In the genomic region with DNA sequence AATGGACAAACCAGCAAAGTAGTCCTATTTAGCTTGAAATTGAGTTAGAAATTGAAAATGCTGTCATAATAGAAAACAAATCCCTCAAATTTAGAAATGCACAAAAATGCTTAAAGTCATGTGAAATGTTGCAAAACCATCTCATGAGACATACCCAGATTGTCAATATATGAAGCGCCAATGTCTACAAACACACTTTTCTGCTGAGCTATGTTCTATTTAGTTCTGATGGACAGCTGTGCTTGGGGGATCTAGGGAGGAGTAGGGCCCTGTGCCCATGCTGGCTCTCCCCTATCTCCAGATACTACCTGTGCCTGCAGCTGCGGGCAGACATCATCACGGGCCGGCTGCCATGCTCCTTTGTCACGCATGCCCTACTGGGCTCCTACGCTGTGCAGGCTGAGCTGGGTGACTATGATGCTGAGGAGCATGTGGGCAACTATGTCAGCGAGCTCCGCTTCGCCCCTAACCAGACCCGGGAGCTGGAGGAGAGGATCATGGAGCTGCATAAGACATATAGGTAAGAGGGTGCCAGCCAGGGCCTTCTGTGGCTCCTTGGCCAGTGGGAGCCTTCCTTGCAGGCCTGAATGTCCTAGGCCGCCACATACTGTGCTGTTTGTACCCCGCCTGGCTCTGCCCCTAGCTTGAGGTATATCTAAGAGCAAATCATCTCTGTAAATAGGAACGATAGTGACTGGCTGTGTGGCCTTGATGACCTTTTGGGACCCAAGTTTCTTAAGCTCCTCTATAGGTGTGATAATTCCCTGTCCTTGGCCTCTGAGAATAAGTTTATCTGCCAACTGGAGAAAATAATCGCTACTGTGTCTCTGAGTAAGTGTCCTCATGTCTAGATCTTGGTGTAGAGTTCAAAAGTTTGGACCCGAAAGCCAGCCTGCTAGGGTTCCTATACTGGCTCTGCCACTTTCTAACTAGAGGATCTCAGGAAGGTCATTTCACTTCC, we compare ENCODE assay signal across 23 cellular contexts. TPM values are rescaled to one million over a fixed set of nuclear protein-coding genes. Genes with fewer than 3 reads are reported as not detected.
A peak's percentile ranks its signal among the peaks of the same experiment; 100 is the strongest.
DNase-seq lines count a peak whose midpoint lies in the region; ATAC-seq, FAIRE-seq and TF ChIP-seq lines count a peak whose summit lies in the region.
"Had no signal": no experiment of that assay in that cellular context is flagged by ENCODE, and none has a peak within 500 bp of the region (broad histone marks: within the 10 kb centered on the region; RNA-seq: fewer than 3 reads in every experiment).

No MANE protein-coding gene starts in this region.

- H2BK120ac ChIP-seq in neuronal stem cell (ENCODE audit: low read depth, low read length), result no peak overlapping the region

- no peak for TF ChIP-seq EP300 in A549 (IDR thresholded peaks at IDR 0.05)
- TF ChIP-seq EP300 in K562 (IDR thresholded peaks at IDR 0.05; ENCODE audit: low read length), result no peak
- TF ChIP-seq EP300 in HepG2 (IDR thresholded peaks at IDR 0.05; ENCODE audit: low read depth in 2 of 2, low read length in 2 of 2), result no peak
- no peak for TF ChIP-seq EP300 in HepG2 (CRISPR knock-in tag; IDR thresholded peaks at IDR 0.05; ENCODE audit: borderline replicate concordance)

- no peaks in the 10 kb centered on the region for H3K9me3 ChIP-seq in A549
- no peaks in the 10 kb centered on the region for H3K9me3 ChIP-seq in K562 (replicated peaks; ENCODE audit: control insufficient read depth, insufficient read depth, low read depth, low read length)
- H3K9me3 ChIP-seq in HepG2 (ENCODE audit: low read length), result no peaks in the 10 kb centered on the region
- no peaks in the 10 kb centered on the region for H3K9me3 ChIP-seq in neuronal stem cell (replicated peaks in 1 of 2; ENCODE audit: control insufficient read depth in 2 of 2, insufficient read depth in 1 of 2, low read depth in 1 of 2, low read length in 2 of 2)
- H3K9me3 ChIP-seq: HAP-1 had no signal

- ATAC-seq in A549, result no peak
- ATAC-seq in K562, result no peak
- ATAC-seq in HepG2, result no peak
- no peak for ATAC-seq in HG03354 (IDR thresholded peaks at IDR 0.05; ENCODE audit: poor library complexity, severe bottlenecking, unreplicated experiment)
- ATAC-seq in GM21786 (IDR thresholded peaks at IDR 0.05; ENCODE audit: unreplicated experiment), result no peak

- DNase-seq in A549 (ENCODE audit: low read depth in 1 of 2, low spot score in 1 of 2) (no peak), K562 (ENCODE audit: extremely low read depth in 1 of 4, low spot score in 3 of 4) (no peak), HepG2 (ENCODE audit: low spot score) (no peak), neuronal stem cell (ENCODE audit: low spot score) (no peak), NCI-H2171 (lab: John Stamatoyannopoulos, UW) (no peak), SKM-1 treated with dmso at 0.1 percent for 144 hours (lab: John Stamatoyannopoulos, UW; ENCODE audit: unreplicated experiment) (no peak)
- DNase-seq: 8988T; C1 segment of cervical spinal cord; Calu3; CD4-positive, alpha-beta memory T cell; COR-L47; DMS53; DMS79 treated with DMSO at 0.1 percent for 48 hours; GF-D8; GOT3; HFFc6 had no signal

- intact Hi-C loops in K562 (cut with micrococcal nuclease), result no loop called here
- intact Hi-C loops in HepG2 (cut with micrococcal nuclease; ENCODE audit: unreplicated experiment), result no loop called here

- H3K9ac ChIP-seq in K562 (ENCODE audit: insufficient read depth in 1 of 2, low read depth in 2 of 2, low read length in 2 of 2) (peak overlapping the region in 1 of 2 experiments; percentile 19; a peak in 2 of 4 replicates), HepG2 (ENCODE audit: insufficient read depth, low read depth, low read length) (no peak overlapping the region), neuronal stem cell (ENCODE audit: low read depth, low read length, poor library complexity) (no peak overlapping the region)

- no peaks in the 10 kb centered on the region for H3K9me1 ChIP-seq in K562 (ENCODE audit: control insufficient read depth, insufficient read depth, low read length)

- no peak for TF ChIP-seq CTCF in A549 (IDR thresholded peaks at IDR 0.05)
- TF ChIP-seq CTCF in K562 (IDR thresholded peaks at IDR 0.05 in 2 of 3, conservative IDR thresholded peaks at IDR 0.05 in 1 of 3; ENCODE audit: insufficient read depth in 2 of 3, low read depth in 1 of 3, low read length in 3 of 3), result no peak
- TF ChIP-seq CTCF in HepG2 (CRISPR knock-in tag; IDR thresholded peaks at IDR 0.05), result no peak

- BruUV-seq in K562 (replicated peaks; lab: Mats Ljungman, UMichigan) (no TSS peak), HepG2 (replicated peaks; lab: Mats Ljungman, UMichigan) (no TSS peak)

- CTCF ChIA-PET in A549 (lab: Yijun Ruan, JAX) (interaction anchor here (0.6 to 4.4 kb wide), 10 partner anchors 9 to 340 kb away, joined by 3 to 34 read pairs (median 5); no protein-coding TSS in a partner anchor), K562 (lab: Yijun Ruan, JAX; ENCODE audit: low intra/inter-chr PET ratio) (no interaction called here), HepG2 (lab: Yijun Ruan, JAX; ENCODE audit: low intra/inter-chr PET ratio, low total read pairs) (no interaction called here)

- peak overlapping the region; percentile 49 for H2AK5ac ChIP-seq in neuronal stem cell (ENCODE audit: low read depth, low read length)

- H2AFZ ChIP-seq in K562 (ENCODE audit: low read depth, low read length) (no peak overlapping the region), HepG2 (ENCODE audit: low read length) (no peak overlapping the region), neuronal stem cell (ENCODE audit: low read length) (no peak overlapping the region)

- peak overlapping the region; percentile 84 for H3K14ac ChIP-seq in neuronal stem cell (ENCODE audit: low read length)

- TF ChIP-seq RAD21 in A549 (conservative IDR thresholded peaks at IDR 0.05 in 1 of 2, IDR thresholded peaks at IDR 0.05 in 1 of 2) (no peak), K562 (CRISPR knock-in tag; conservative IDR thresholded peaks at IDR 0.05 in 1 of 2, IDR thresholded peaks at IDR 0.05 in 1 of 2) (no peak), HepG2 (CRISPR knock-in tag; IDR thresholded peaks at IDR 0.05) (no peak)

- no peak overlapping the region for H3K18ac ChIP-seq in neuronal stem cell (ENCODE audit: low read length)

- H4K20me1 ChIP-seq in K562 (replicated peaks; ENCODE audit: control insufficient read depth, insufficient read depth, low read length) (0 out of 2 replicates have a peak, but pooled peaks cover 4% of the 10 kb centered on the region), HepG2 (ENCODE audit: insufficient read depth, low read length) (no peaks in the 10 kb centered on the region)

- H3K4me2 ChIP-seq in A549 (no peak overlapping the region), K562 (ENCODE audit: insufficient read depth, low read length) (no peak overlapping the region), HepG2 (ENCODE audit: low read depth, low read length) (no peak overlapping the region), neuronal stem cell (ENCODE audit: insufficient read depth, low read length, poor library complexity, severe bottlenecking) (no peak overlapping the region)

- H3K79me2 ChIP-seq in K562 (ENCODE audit: control insufficient read depth, insufficient read depth, low read length) (no peaks in the 10 kb centered on the region), HepG2 (ENCODE audit: insufficient read depth, low read length) (no peaks in the 10 kb centered on the region)

- H3K27ac ChIP-seq in A549 (no peak overlapping the region), K562 (ENCODE audit: extremely low read depth, low read depth, low read length) (no peak overlapping the region), HepG2 (ENCODE audit: extremely low read length, insufficient read depth, low read length) (no peak overlapping the region), neuronal stem cell (replicated peaks; ENCODE audit: low read length) (no peak overlapping the region)

- peak overlapping the region; percentile 52 for H2BK12ac ChIP-seq in neuronal stem cell (ENCODE audit: low read length)

- TF ChIP-seq POLR2A in A549 (IDR thresholded peaks at IDR 0.05; ENCODE audit: low read length), result no peak
- no peak for TF ChIP-seq POLR2A in K562 (conservative IDR thresholded peaks at IDR 0.05)
- no peak for TF ChIP-seq POLR2A in HepG2 (IDR thresholded peaks at IDR 0.05; ENCODE audit: insufficient read depth in 1 of 2, low read depth in 2 of 2, low read length in 2 of 2)

- H3K4me1 ChIP-seq in A549 (no peaks in the 10 kb centered on the region), K562 (replicated peaks in 1 of 2; ENCODE audit: control insufficient read depth in 2 of 2, insufficient read depth in 2 of 2, low read length in 2 of 2) (peaks cover 25 to 29% of the 10 kb centered on the region in 2 experiments), HepG2 (ENCODE audit: insufficient read depth, low read length) (peaks cover 46% of the 10 kb centered on the region), neuronal stem cell (ENCODE audit: control insufficient read depth in 2 of 2, insufficient read depth in 1 of 2, low read depth in 1 of 2, low read length in 2 of 2) (peaks cover under 1 to 12% of the 10 kb centered on the region in 2 donors)
- H3K4me1 ChIP-seq: HAP-1 had no signal

- H3K79me1 ChIP-seq in neuronal stem cell (ENCODE audit: low read depth, low read length), result no peaks in the 10 kb centered on the region

- in situ Hi-C loops in K562 (cut with MboI) (no loop called here), HepG2 (cut with HindIII; ENCODE audit: extremely low pct_ligation_motif_present, low pct_unique_long_range_greater_than_20kb) (no loop called here)

- no peak for FAIRE-seq in A549 (lab: Jason Lieb, UNC)
- FAIRE-seq in K562 (lab: Jason Lieb, UNC), result no peak
- no peak for FAIRE-seq in HepG2 (lab: Jason Lieb, UNC)
- FAIRE-seq: GM12891, GM18507, GM19239, H54 had no signal

- no peak overlapping the region for H4K91ac ChIP-seq in neuronal stem cell (ENCODE audit: low read depth, low read length, poor library complexity)

- H2BK5ac ChIP-seq in neuronal stem cell (ENCODE audit: low read length), result no peak overlapping the region

- H3K4ac ChIP-seq in neuronal stem cell (ENCODE audit: low read length), result no peak overlapping the region

- no peak overlapping the region for H3K4me3 ChIP-seq in A549
- no peak overlapping the region for H3K4me3 ChIP-seq in K562
- H3K4me3 ChIP-seq in HepG2 (replicated peaks in 1 of 3; ENCODE audit: insufficient read depth in 1 of 3, low read depth in 2 of 3, low read length in 3 of 3), result no peak overlapping the region
- peak overlapping the region in 1 of 2 donors; percentile 2 for H3K4me3 ChIP-seq in neuronal stem cell (ENCODE audit: low read length in 2 of 2)
- H3K4me3 ChIP-seq: HAP-1 had no signal

- POLR2A ChIA-PET in A549 (lab: Yijun Ruan, JAX) (no interaction called here), K562 (lab: Yijun Ruan, JAX) (no interaction called here), HepG2 (lab: Yijun Ruan, JAX) (interaction anchor here (1.0 to 4.5 kb wide), 4 partner anchors 12 to 231 kb away, joined by 4 to 18 read pairs (median 6); a partner anchor contains a TSS)

- WGBS in A549 (ENCODE audit: missing lambda C conversion rate), result 94% methylated on average over 15 of the region's 15 CpGs
- WGBS in K562 (ENCODE audit: insufficient coverage, low coverage, missing lambda C conversion rate), result 71% methylated on average over 15 of the region's 15 CpGs
- 90% methylated on average over 15 of the region's 15 CpGs for WGBS in HepG2 (ENCODE audit: low lambda C conversion rate)
- no CpG with 5 or more reads among the region's 15 CpGs for WGBS in neuronal stem cell (ENCODE audit: extremely low coverage in 2 of 2, insufficient read length in 2 of 2, insufficient replicate concordance in 1 of 2), 2 donors

- no peaks in the 10 kb centered on the region for H3K27me3 ChIP-seq in K562 (ENCODE audit: control insufficient read depth in 2 of 2, insufficient read depth in 2 of 2, low read length in 2 of 2)
- H3K27me3 ChIP-seq in HepG2 (ENCODE audit: control insufficient read depth in 1 of 2, insufficient read depth in 2 of 2, low read length in 2 of 2), result no peaks in the 10 kb centered on the region
- no peaks in the 10 kb centered on the region for H3K27me3 ChIP-seq in neuronal stem cell (ENCODE audit: control insufficient read depth in 3 of 3, insufficient read depth in 3 of 3, low read depth in 1 of 3, low read length in 3 of 3)

- peak overlapping the region; percentile 57 for H3K23ac ChIP-seq in neuronal stem cell (ENCODE audit: low read depth, low read length, poor library complexity)

- H3K36me3 ChIP-seq in K562 (ENCODE audit: control insufficient read depth, insufficient read depth, low read length) (no peaks in the 10 kb centered on the region), HepG2 (replicated peaks in 1 of 2; ENCODE audit: control insufficient read depth in 1 of 2, insufficient read depth in 2 of 2, low read length in 2 of 2) (peaks cover 13% of the 10 kb centered on the region in 2 experiments), neuronal stem cell (replicated peaks in 1 of 2; ENCODE audit: control insufficient read depth in 2 of 2, insufficient read depth in 2 of 2, low read length in 2 of 2) (peaks cover 16 to 91% of the 10 kb centered on the region in 2 donors)

- H2BK15ac ChIP-seq in neuronal stem cell (ENCODE audit: low read length), result no peak overlapping the region

- H4K8ac ChIP-seq in neuronal stem cell (ENCODE audit: low read depth, low read length), result no peak overlapping the region

RNA-seq across cellular contexts. Expression of a gene that starts 30.6 kb away (rescaled TPM):
- polyA plus RNA-seq in A549 (2011; rRNA removed) (45.9 and 50.0 TPM in 2 replicates), A549 (2017; fragmentation: RNase III; extraction: RNeasy Plus Mini Kit Qiagen cat#74134 plus additional on column Dnase treatment) (81.6 to 94.4 TPM (median 84.2 TPM) in 3 replicates), K562 (2011; rRNA removed) (0.89 and 1.4 TPM in 2 replicates), K562 (2014; fragmentation: Illumina TruSeq; extraction: Trizol) (2.9 and 3.6 TPM in 2 replicates), K562 (2014; fragmentation: Nextera tagmentation; extraction: Ambion mirVana) (under 1 TPM; 0.11 to 0.31 TPM), K562 (2014; rRNA removed) (0.90 and 4.2 TPM in 2 replicates), HepG2 (2011; rRNA removed) (39.0 and 53.0 TPM in 2 replicates)
- polyA plus RNA-seq in A549 (2012; cell fraction: cytosol; rRNA removed), result 45.6 and 53.1 TPM in 2 replicates
- polyA plus RNA-seq in A549 (2012; cell fraction: nucleus; rRNA removed), result 55.6 and 60.8 TPM in 2 replicates
- polyA minus RNA-seq in A549 (2011; rRNA and poly(A)+ RNA removed), result 42.9 and 66.1 TPM in 2 replicates
- total RNA-seq in K562 (2011; cell fraction: chromatin; rRNA removed; ENCODE audit: low replicate concordance), result 1.5 and 3.3 TPM in 2 replicates
- 1.1 and 2.5 TPM in 2 replicates for total RNA-seq in K562 (2011; cell fraction: nucleolus; rRNA removed)
- total RNA-seq in K562 (2011; cell fraction: nucleoplasm; rRNA removed), result 0.61 and 0.95 TPM in 2 replicates
- total RNA-seq in K562 (2014; rRNA removed) (1.3 TPM in 2 replicates), K562 (2014; rRNA removed; fragmentation: Illumina TruSeq; extraction: Trizol) (0.80 and 1.3 TPM in 2 replicates), K562 (2015; rRNA removed; fragmentation: Illumina TruSeq; extraction: Trizol) (0.90 and 2.5 TPM in 2 replicates), K562 (2021) (2.6 and 4.3 TPM in 2 replicates), HepG2 (2016; rRNA removed; fragmentation: Illumina TruSeq; extraction: Trizol) (16.7 and 20.8 TPM in 2 replicates)
- 0.94 and 2.4 TPM in 2 replicates for polyA plus RNA-seq in K562 (2011; cell fraction: cytosol; rRNA removed)
- 1.1 and 1.5 TPM in 2 replicates for polyA plus RNA-seq in K562 (2011; cell fraction: nucleus; rRNA removed)
- polyA plus RNA-seq in K562 (2012), result 2.0 and 4.1 TPM in 2 replicates
- 0.81 and 1.3 TPM in 2 replicates for polyA minus RNA-seq in K562 (2011; rRNA and poly(A)+ RNA removed)
- 1.3 and 1.5 TPM in 2 replicates for polyA minus RNA-seq in K562 (2011; cell fraction: cytosol; rRNA and poly(A)+ RNA removed)
- 0.67 and 1.00 TPM in 2 replicates for polyA minus RNA-seq in K562 (2011; cell fraction: nucleus; rRNA and poly(A)+ RNA removed)
- 17.4 and 17.7 TPM in 2 replicates for total RNA-seq in HepG2 (2016; cell fraction: cytosol; rRNA removed; fragmentation: Illumina TruSeq; extraction: Trizol; ENCODE audit: low read depth)
- total RNA-seq in HepG2 (2016; cell fraction: insoluble cytoplasmic fraction; rRNA removed; fragmentation: Illumina TruSeq; extraction: Trizol), result 14.4 and 18.0 TPM in 2 replicates
- total RNA-seq in HepG2 (2016; cell fraction: membrane; rRNA removed; fragmentation: Illumina TruSeq; extraction: Trizol), result 56.5 and 60.6 TPM in 2 replicates
- 12.9 and 17.3 TPM in 2 replicates for total RNA-seq in HepG2 (2016; cell fraction: nucleus; rRNA removed; fragmentation: Illumina TruSeq; extraction: Trizol)
- 32.6 and 36.6 TPM in 2 replicates for polyA plus RNA-seq in HepG2 (2011; cell fraction: cytosol; rRNA removed)
- polyA plus RNA-seq in HepG2 (2011; cell fraction: nucleus; rRNA removed), result 28.0 and 46.3 TPM in 2 replicates
- polyA plus RNA-seq in HepG2 (2012), result 66.5 and 66.8 TPM in 2 replicates
- polyA plus RNA-seq in HepG2 (2016; cell fraction: cytosol; fragmentation: Illumina TruSeq; extraction: Trizol; ENCODE audit: low read depth), result 51.2 and 58.4 TPM in 2 replicates
- 34.8 and 53.2 TPM in 2 replicates for polyA plus RNA-seq in HepG2 (2016; cell fraction: insoluble cytoplasmic fraction; fragmentation: Illumina TruSeq; extraction: Trizol; ENCODE audit: low read depth)
- polyA plus RNA-seq in HepG2 (2016; cell fraction: membrane; fragmentation: Illumina TruSeq; extraction: Trizol; ENCODE audit: low read depth), result 96.9 and 114 TPM in 2 replicates
- 24.4 and 28.5 TPM in 2 replicates for polyA plus RNA-seq in HepG2 (2016; cell fraction: nucleus; fragmentation: Illumina TruSeq; extraction: Trizol; ENCODE audit: insufficient read depth, low read depth)
- 15.0 and 50.3 TPM in 2 replicates for polyA minus RNA-seq in HepG2 (2011; rRNA and poly(A)+ RNA removed; ENCODE audit: low replicate concordance)
- 28.8 and 48.7 TPM in 2 replicates for polyA minus RNA-seq in HepG2 (2011; cell fraction: cytosol; rRNA and poly(A)+ RNA removed)
- 20.4 and 20.9 TPM in 2 replicates for polyA minus RNA-seq in HepG2 (2011; cell fraction: nucleus; rRNA and poly(A)+ RNA removed)
- 40.6 TPM for polyA plus RNA-seq in neuronal stem cell (2013, experiment 1 of 2)
- polyA plus RNA-seq in neuronal stem cell (2013, experiment 2 of 2), result 41.6 TPM
- polyA plus RNA-seq: CD4-positive, alpha-beta memory T cell had no signal

RNA-seq across cellular contexts. Expression of a gene that starts 51.2 kb away (rescaled TPM):
- polyA plus RNA-seq in A549 (2011; rRNA removed), result 29.2 and 38.0 TPM in 2 replicates
- 27.8 and 38.8 TPM in 2 replicates for polyA plus RNA-seq in A549 (2012; cell fraction: cytosol; rRNA removed)
- 36.7 and 45.9 TPM in 2 replicates for polyA plus RNA-seq in A549 (2012; cell fraction: nucleus; rRNA removed)
- 26.8 to 27.2 TPM (median 27.2 TPM) in 3 replicates for polyA plus RNA-seq in A549 (2017; fragmentation: RNase III; extraction: RNeasy Plus Mini Kit Qiagen cat#74134 plus additional on column Dnase treatment)
- 46.0 and 55.3 TPM in 2 replicates for polyA minus RNA-seq in A549 (2011; rRNA and poly(A)+ RNA removed)
- total RNA-seq in K562 (2011; cell fraction: chromatin; rRNA removed; ENCODE audit: low replicate concordance), result 10.3 and 27.3 TPM in 2 replicates
- total RNA-seq in K562 (2011; cell fraction: nucleolus; rRNA removed), result 20.4 and 22.3 TPM in 2 replicates
- 16.5 and 16.9 TPM in 2 replicates for total RNA-seq in K562 (2011; cell fraction: nucleoplasm; rRNA removed)
- total RNA-seq in K562 (2014; rRNA removed), result 24.7 and 29.6 TPM in 2 replicates
- total RNA-seq in K562 (2014; rRNA removed; fragmentation: Illumina TruSeq; extraction: Trizol), result 18.0 and 20.0 TPM in 2 replicates
- 22.4 and 23.6 TPM in 2 replicates for total RNA-seq in K562 (2015; rRNA removed; fragmentation: Illumina TruSeq; extraction: Trizol)
- total RNA-seq in K562 (2021), result 26.0 and 26.3 TPM in 2 replicates
- 30.7 and 30.8 TPM in 2 replicates for polyA plus RNA-seq in K562 (2011; rRNA removed)
- 31.0 and 52.8 TPM in 2 replicates for polyA plus RNA-seq in K562 (2011; cell fraction: cytosol; rRNA removed)
- 14.5 and 21.1 TPM in 2 replicates for polyA plus RNA-seq in K562 (2011; cell fraction: nucleus; rRNA removed)
- polyA plus RNA-seq in K562 (2012), result 21.4 and 24.8 TPM in 2 replicates
- polyA plus RNA-seq in K562 (2014; fragmentation: Illumina TruSeq; extraction: Trizol), result 36.2 and 39.4 TPM in 2 replicates
- 10 to 100 TPM in 1 of 2 experiments, 1 to 10 TPM in 1; 6.5 to 12.0 TPM for polyA plus RNA-seq in K562 (2014; fragmentation: Nextera tagmentation; extraction: Ambion mirVana)
- polyA plus RNA-seq in K562 (2014; rRNA removed), result 29.3 and 30.0 TPM in 2 replicates
- 20.2 and 29.3 TPM in 2 replicates for polyA minus RNA-seq in K562 (2011; rRNA and poly(A)+ RNA removed)
- polyA minus RNA-seq in K562 (2011; cell fraction: cytosol; rRNA and poly(A)+ RNA removed), result 15.3 and 17.6 TPM in 2 replicates
- 13.1 and 18.1 TPM in 2 replicates for polyA minus RNA-seq in K562 (2011; cell fraction: nucleus; rRNA and poly(A)+ RNA removed)
- 46.2 and 56.5 TPM in 2 replicates for total RNA-seq in HepG2 (2016; rRNA removed; fragmentation: Illumina TruSeq; extraction: Trizol)
- total RNA-seq in HepG2 (2016; cell fraction: cytosol; rRNA removed; fragmentation: Illumina TruSeq; extraction: Trizol; ENCODE audit: low read depth), result 6.6 and 7.3 TPM in 2 replicates
- 45.1 and 55.7 TPM in 2 replicates for total RNA-seq in HepG2 (2016; cell fraction: insoluble cytoplasmic fraction; rRNA removed; fragmentation: Illumina TruSeq; extraction: Trizol)
- 15.6 and 16.1 TPM in 2 replicates for total RNA-seq in HepG2 (2016; cell fraction: membrane; rRNA removed; fragmentation: Illumina TruSeq; extraction: Trizol)
- 31.3 and 35.6 TPM in 2 replicates for total RNA-seq in HepG2 (2016; cell fraction: nucleus; rRNA removed; fragmentation: Illumina TruSeq; extraction: Trizol)
- 45.2 and 50.5 TPM in 2 replicates for polyA plus RNA-seq in HepG2 (2011; rRNA removed)
- 37.7 and 43.1 TPM in 2 replicates for polyA plus RNA-seq in HepG2 (2011; cell fraction: cytosol; rRNA removed)
- polyA plus RNA-seq in HepG2 (2011; cell fraction: nucleus; rRNA removed), result 28.8 and 29.0 TPM in 2 replicates
- polyA plus RNA-seq in HepG2 (2012), result 29.3 and 35.7 TPM in 2 replicates
- 4.9 and 5.0 TPM in 2 replicates for polyA plus RNA-seq in HepG2 (2016; cell fraction: cytosol; fragmentation: Illumina TruSeq; extraction: Trizol; ENCODE audit: low read depth)
- 57.6 and 57.7 TPM in 2 replicates for polyA plus RNA-seq in HepG2 (2016; cell fraction: insoluble cytoplasmic fraction; fragmentation: Illumina TruSeq; extraction: Trizol; ENCODE audit: low read depth)
- polyA plus RNA-seq in HepG2 (2016; cell fraction: membrane; fragmentation: Illumina TruSeq; extraction: Trizol; ENCODE audit: low read depth), result 9.6 and 9.7 TPM in 2 replicates
- 41.9 and 45.1 TPM in 2 replicates for polyA plus RNA-seq in HepG2 (2016; cell fraction: nucleus; fragmentation: Illumina TruSeq; extraction: Trizol; ENCODE audit: insufficient read depth, low read depth)
- 89.7 and 103 TPM in 2 replicates for polyA minus RNA-seq in HepG2 (2011; rRNA and poly(A)+ RNA removed; ENCODE audit: low replicate concordance)
- polyA minus RNA-seq in HepG2 (2011; cell fraction: cytosol; rRNA and poly(A)+ RNA removed), result 24.4 and 25.0 TPM in 2 replicates
- 26.8 and 34.2 TPM in 2 replicates for polyA minus RNA-seq in HepG2 (2011; cell fraction: nucleus; rRNA and poly(A)+ RNA removed)
- polyA plus RNA-seq in neuronal stem cell (2013, experiment 1 of 2), result 19.2 TPM
- polyA plus RNA-seq in neuronal stem cell (2013, experiment 2 of 2), result 19.6 TPM

Comparison
In these comparisons a context has a peak if more than half of its experiments do, and no peak if none do; other contexts are left out.
1. RNA of a gene that starts 30.6 kb away (polyA plus RNA-seq): 45.6 to 94.4 TPM in A549 and 24.4 to 114 TPM in HepG2; 0.11 to 4.2 TPM in K562; every median in the first group is over 4 times any median in the second.